ENCODE assay signal across 1 cellular context in the genomic region with DNA sequence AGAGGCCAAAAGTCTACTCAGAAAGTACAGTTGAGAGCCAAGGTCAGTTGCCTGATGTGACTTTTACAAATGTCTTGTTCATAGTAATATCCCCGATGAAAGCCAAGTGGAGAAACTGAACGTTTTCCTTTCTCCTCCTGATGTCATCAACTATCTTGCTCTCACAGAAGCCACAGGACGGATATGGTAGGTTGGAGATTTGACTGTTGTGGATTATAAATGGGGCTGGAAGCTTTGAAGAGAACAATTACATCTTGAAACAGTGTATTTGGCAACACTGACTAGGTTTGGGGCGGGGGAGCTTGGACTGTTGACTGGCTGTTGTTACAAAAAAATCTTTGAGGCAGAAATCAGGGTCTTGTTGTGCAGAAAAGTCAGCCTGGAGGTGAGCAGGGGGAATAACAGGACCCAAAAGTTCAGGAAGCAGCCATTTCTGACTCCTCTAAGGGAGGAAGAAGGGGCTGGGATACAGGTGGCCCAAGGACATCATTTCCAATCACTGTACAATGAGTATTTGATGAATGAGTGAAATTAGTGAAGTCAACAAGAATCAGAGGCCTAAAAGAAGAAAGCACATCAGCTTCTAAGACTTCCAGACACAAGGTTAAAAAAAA.
TF ChIP-seq lines count a peak whose summit lies in the region.

No MANE protein-coding gene starts in this region.

TF ChIP-seq in SK-N-SH, 30 proteins besides CTCF, POLR2A, EP300 and RAD21 (continued from another document):
- TF ChIP-seq PBX3 (IDR thresholded peaks at IDR 0.05), result no peak
- no peak for TF ChIP-seq MXI1 (IDR thresholded peaks at IDR 0.05; ENCODE audit: low read depth, low read length)
- TF ChIP-seq ELF1 (IDR thresholded peaks at IDR 0.05), result no peak
- TF ChIP-seq SMC3 (IDR thresholded peaks at IDR 0.05; ENCODE audit: low read depth, low read length), result no peak
- no peak for TF ChIP-seq GABPA (IDR thresholded peaks at IDR 0.05; ENCODE audit: low read depth)
- TF ChIP-seq TEAD4 (IDR thresholded peaks at IDR 0.05; ENCODE audit: borderline replicate concordance, insufficient read depth), result no peak
- TF ChIP-seq POLR2AphosphoS5 (IDR thresholded peaks at IDR 0.05; ENCODE audit: low read depth, low read length), result no peak
- no peak for TF ChIP-seq RXRA (IDR thresholded peaks at IDR 0.05; ENCODE audit: borderline replicate concordance, low read depth)
- no peak for TF ChIP-seq CHD2 (IDR thresholded peaks at IDR 0.05; ENCODE audit: low read length, partially characterized antibody)
- no peak for TF ChIP-seq RCOR1 (IDR thresholded peaks at IDR 0.05; ENCODE audit: low read length)
- TF ChIP-seq, protein P1, sequence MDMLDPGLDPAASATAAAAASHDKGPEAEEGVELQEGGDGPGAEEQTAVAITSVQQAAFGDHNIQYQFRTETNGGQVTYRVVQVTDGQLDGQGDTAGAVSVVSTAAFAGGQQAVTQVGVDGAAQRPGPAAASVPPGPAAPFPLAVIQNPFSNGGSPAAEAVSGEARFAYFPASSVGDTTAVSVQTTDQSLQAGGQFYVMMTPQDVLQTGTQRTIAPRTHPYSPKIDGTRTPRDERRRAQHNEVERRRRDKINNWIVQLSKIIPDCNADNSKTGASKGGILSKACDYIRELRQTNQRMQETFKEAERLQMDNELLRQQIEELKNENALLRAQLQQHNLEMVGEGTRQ (IDR thresholded peaks at IDR 0.05; ENCODE audit: borderline replicate concordance, low read depth, low read length), result no peak
- TF ChIP-seq, protein P2, sequence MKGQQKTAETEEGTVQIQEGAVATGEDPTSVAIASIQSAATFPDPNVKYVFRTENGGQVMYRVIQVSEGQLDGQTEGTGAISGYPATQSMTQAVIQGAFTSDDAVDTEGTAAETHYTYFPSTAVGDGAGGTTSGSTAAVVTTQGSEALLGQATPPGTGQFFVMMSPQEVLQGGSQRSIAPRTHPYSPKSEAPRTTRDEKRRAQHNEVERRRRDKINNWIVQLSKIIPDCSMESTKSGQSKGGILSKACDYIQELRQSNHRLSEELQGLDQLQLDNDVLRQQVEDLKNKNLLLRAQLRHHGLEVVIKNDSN (IDR thresholded peaks at IDR 0.05; ENCODE audit: borderline replicate concordance, low read depth), result no peak
